8 cellular contexts compared by ENCODE assay signal in the genomic region with DNA sequence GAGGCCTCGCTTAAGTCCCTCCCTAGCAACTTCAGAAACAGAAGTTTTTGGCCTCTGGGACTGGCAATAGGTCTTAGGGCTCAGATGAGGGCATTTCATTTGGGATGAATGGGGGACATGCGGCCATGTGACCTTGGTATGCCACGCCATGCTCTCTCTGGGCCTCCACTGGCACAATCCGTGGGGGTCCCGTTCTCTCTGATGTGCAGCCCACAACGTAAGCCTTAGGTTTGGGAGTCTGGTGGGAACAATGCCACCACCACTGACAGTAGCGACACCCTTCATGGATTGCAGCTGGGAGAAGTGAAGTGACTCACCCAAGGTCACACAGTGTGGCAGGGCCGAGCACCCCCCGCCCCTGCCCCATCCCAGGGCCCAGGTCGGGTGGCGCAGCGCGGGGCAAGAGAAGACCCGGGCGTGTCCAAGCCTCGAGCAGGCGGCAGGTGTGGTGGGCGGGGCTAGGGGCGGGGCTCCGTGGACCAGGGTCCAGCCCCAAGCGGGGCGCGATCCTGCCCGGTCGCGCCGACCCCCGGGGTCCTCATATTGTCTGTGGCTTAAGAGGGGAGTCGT. TPM values are rescaled to one million over a fixed set of nuclear protein-coding genes. Genes with fewer than 3 reads are reported as not detected.
A peak's percentile ranks its signal among the peaks of the same experiment; 100 is the strongest.
DNase-seq lines count a peak whose midpoint lies in the region; TF ChIP-seq lines count a peak whose summit lies in the region.

No MANE protein-coding gene starts in this region.

- no peaks in the 10 kb centered on the region for H3K36me3 Mint-ChIP-seq in glutamatergic neuron (ENCODE audit: unreplicated experiment)

- no peak for TF ChIP-seq CTCF in fibroblast of mammary gland (conservative IDR thresholded peaks at IDR 0.05; ENCODE audit: control insufficient read depth, insufficient read depth, low read depth, low read length)
- TF ChIP-seq CTCF in prostate gland (IDR thresholded peaks at IDR 0.05), result no peak
- TF ChIP-seq CTCF in glutamatergic neuron (IDR thresholded peaks at IDR 0.05; ENCODE audit: partially characterized antibody, unreplicated experiment), result no peak

- H3K4me3 Mint-ChIP-seq in glutamatergic neuron (ENCODE audit: unreplicated experiment), result no peak overlapping the region

- H3K27me3 Mint-ChIP-seq in glutamatergic neuron (ENCODE audit: unreplicated experiment), result peaks cover 6% of the 10 kb centered on the region

- TF ChIP-seq POLR2A in prostate gland (IDR thresholded peaks at IDR 0.05), result no peak

- peak overlapping the region; percentile 7 for H3K4me3 ChIP-seq in fibroblast of mammary gland (ENCODE audit: control insufficient read depth, low read depth, low read length)
- H3K4me3 ChIP-seq in prostate gland, result peak overlapping the region; percentile 83 to 92

- no peaks in the 10 kb centered on the region for H3K36me3 ChIP-seq in prostate gland

- peak overlapping the region; percentile 99 for H3K27ac ChIP-seq in prostate gland

- intact Hi-C loops in prostate gland (cut with DNase I), result loop anchor here (1.0 to 5.0 kb wide), 7 partner anchors 98 to 553 kb away; no protein-coding TSS in a partner anchor

- no peaks in the 10 kb centered on the region for H3K27me3 ChIP-seq in prostate gland (replicated peaks; ENCODE audit: insufficient read depth)

- DNase-seq in NCI-H748 (lab: John Stamatoyannopoulos, UW; ENCODE audit: unreplicated experiment), result peak; percentile 50
- no peak for DNase-seq in NCI-H748 treated with DMSO at 0.1 percent for 48 hours (lab: John Stamatoyannopoulos, UW)
- DNase-seq in activated CD4-positive, alpha-beta T cell treated with anti-CD3 and anti-CD28 coated beads, Interleukin-2, amount 50 U/mL, for 1 hour, result peak; percentile 29
- no peak for DNase-seq in fibroblast of mammary gland (ENCODE audit: low read depth)
- no peak for DNase-seq in prostate gland (ENCODE audit: low spot score)
- no peak for DNase-seq in NCI-H510A (lab: John Stamatoyannopoulos, UW)
- no peak for DNase-seq in NCI-H226
- no peak for DNase-seq in glutamatergic neuron

- 33% methylated on average over 20 of the region's 29 CpGs for WGBS in prostate gland

- peaks cover 5% of the 10 kb centered on the region for H3K4me1 Mint-ChIP-seq in glutamatergic neuron (ENCODE audit: low read depth, unreplicated experiment)

- no peaks in the 10 kb centered on the region for H3K4me1 ChIP-seq in prostate gland (replicated peaks)

- H3K9me3 Mint-ChIP-seq in glutamatergic neuron (ENCODE audit: unreplicated experiment), result peaks cover 8% of the 10 kb centered on the region

- H3K27ac Mint-ChIP-seq in glutamatergic neuron (ENCODE audit: unreplicated experiment), result no peak overlapping the region

- no peaks in the 10 kb centered on the region for H3K9me3 ChIP-seq in prostate gland

RNA-seq across cellular contexts. Expression of gene CEBPB, which starts 0.9 kb away (rescaled TPM):
- total RNA-seq in prostate gland (10 to 100 TPM; 72.8 to 77.2 TPM), glutamatergic neuron (ENCODE audit: unreplicated experiment) (11.3 TPM)

RNA-seq across cellular contexts. Expression of gene PEDS1, which starts 36.2 kb away (rescaled TPM):
- total RNA-seq in prostate gland, result 10 to 100 TPM; 34.5 to 54.8 TPM
- 29.3 TPM for total RNA-seq in glutamatergic neuron (ENCODE audit: unreplicated experiment)

Comparison
In these comparisons a context has a peak if more than half of its experiments do, and no peak if none do; other contexts are left out.
1. DNase-seq: peak in NCI-H748 (single experiment) and activated CD4-positive, alpha-beta T cell treated with anti-CD3 and anti-CD28 coated beads, Interleukin-2, amount 50 U/mL, for 1 hour (single experiment); none in NCI-H748 treated with DMSO at 0.1 percent for 48 hours (single experiment), fibroblast of mammary gland (single experiment), prostate gland (single experiment), NCI-H510A (single experiment), NCI-H226 (single experiment) and glutamatergic neuron (single experiment).